In genomic region chr5:57499262-57500050, GRCh38 we compare ENCODE assay signal across 9 cellular contexts. TPM values are rescaled to one million over a fixed set of nuclear protein-coding genes. Genes with fewer than 3 reads are reported as not detected.
DNase-seq lines count a peak whose midpoint lies in the region; ATAC-seq and TF ChIP-seq lines count a peak whose summit lies in the region.
"Had no signal": no experiment of that assay in that cellular context is flagged by ENCODE, and none has a peak within 500 bp of the region (broad histone marks: within the 10 kb centered on the region; RNA-seq: fewer than 3 reads in every experiment).

No MANE protein-coding gene starts in this region.

- H3K27me3 ChIP-seq in cardiac muscle cell (no peaks in the 10 kb centered on the region), rectal smooth muscle tissue (ENCODE audit: control insufficient read depth, insufficient read depth, low read length) (no peaks in the 10 kb centered on the region)

- TF ChIP-seq POLR2A in NB4 (IDR thresholded peaks at IDR 0.05; ENCODE audit: extremely low read depth, insufficient read length): no peak

- peaks cover 6% of the 10 kb centered on the region for H3K4me1 ChIP-seq in cardiac muscle cell (ENCODE audit: low read depth)
- no peaks in the 10 kb centered on the region for H3K4me1 ChIP-seq in rectal smooth muscle tissue (ENCODE audit: control insufficient read depth, insufficient read depth, low read length)

- H3K9ac ChIP-seq in rectal smooth muscle tissue (ENCODE audit: low read length): no peak overlapping the region

- H3K27me3 Mint-ChIP-seq in activated T-helper 2 cell treated with anti-CD3 and anti-CD28 coated beads, Interferon-gamma antibody, Interleukin-2, Interleukin-4, amounts not matched to agents 10 μg/mL and 5 μg/mL and 100 μg/mL, durations not matched to agents 14 hours and 24 hours and 36 hours (ENCODE audit: low read depth): peaks cover 4% of the 10 kb centered on the region

- peak overlapping the region; percentile 37 for H3K4me3 Mint-ChIP-seq in activated T-helper 2 cell treated with anti-CD3 and anti-CD28 coated beads, Interferon-gamma antibody, Interleukin-2, Interleukin-4, amounts not matched to agents 10 μg/mL and 5 μg/mL and 100 μg/mL, durations not matched to agents 14 hours and 24 hours and 36 hours (ENCODE audit: low read depth)

- H3K9me3 Mint-ChIP-seq in activated T-helper 2 cell treated with anti-CD3 and anti-CD28 coated beads, Interferon-gamma antibody, Interleukin-2, Interleukin-4, amounts not matched to agents 10 μg/mL and 5 μg/mL and 100 μg/mL, durations not matched to agents 14 hours and 24 hours and 36 hours: no peaks in the 10 kb centered on the region

- TF ChIP-seq CTCF in GM13977 (IDR thresholded peaks at IDR 0.05; ENCODE audit: extremely low read depth, insufficient read depth, missing control alignments): peak; percentile 67
- peak; percentile 63 for TF ChIP-seq CTCF in NB4 (IDR thresholded peaks at IDR 0.05; ENCODE audit: low read depth, low read length)
- peak; percentile 77 for TF ChIP-seq CTCF in cardiac muscle cell (IDR thresholded peaks at IDR 0.05; ENCODE audit: low read depth, low read length)

- H3K4me1 Mint-ChIP-seq in activated T-helper 2 cell treated with anti-CD3 and anti-CD28 coated beads, Interferon-gamma antibody, Interleukin-2, Interleukin-4, amounts not matched to agents 10 μg/mL and 5 μg/mL and 100 μg/mL, durations not matched to agents 14 hours and 24 hours and 36 hours (ENCODE audit: low read depth): peaks cover 54% of the 10 kb centered on the region

- no peaks in the 10 kb centered on the region for H3K36me3 ChIP-seq in cardiac muscle cell
- no peaks in the 10 kb centered on the region for H3K36me3 ChIP-seq in rectal smooth muscle tissue (ENCODE audit: control insufficient read depth, insufficient read depth, low read length)

- H3K4me3 ChIP-seq in NB4 (ENCODE audit: low read depth, low read length) (no peak overlapping the region), cardiac muscle cell (no peak overlapping the region), rectal smooth muscle tissue (ENCODE audit: low read length) (peak overlapping the region; percentile 32)

- DNase-seq in CD1c-positive myeloid dendritic cell (ENCODE audit: extremely low spot score): peak; percentile 43
- DNase-seq in GM13977 (ENCODE audit: low spot score): peak; percentile 42
- peak; percentile 29 for DNase-seq in NB4 (ENCODE audit: low read depth)
- DNase-seq in activated T-helper 2 cell treated with anti-CD3 and anti-CD28 coated beads, Interferon-gamma antibody, Interleukin-2, Interleukin-4, amounts not matched to agents 10 μg/mL and 5 μg/mL and 100 μg/mL, durations not matched to agents 14 hours and 24 hours and 36 hours (ENCODE audit: low spot score): peak; percentile 20
- DNase-seq in cardiac muscle cell (ENCODE audit: low read depth in 1 of 2, low spot score in 1 of 2): peak; percentile 59 to 86
- DNase-seq in NK-92 (lab: John Stamatoyannopoulos, UW; ENCODE audit: unreplicated experiment): no peak

- H3K27ac ChIP-seq in cardiac muscle cell (no peak overlapping the region), rectal smooth muscle tissue (ENCODE audit: low read depth, low read length) (no peak overlapping the region)

- ATAC-seq in HG02623 (IDR thresholded peaks at IDR 0.05; ENCODE audit: unreplicated experiment): peak; percentile 85

- H3K27ac Mint-ChIP-seq in activated T-helper 2 cell treated with anti-CD3 and anti-CD28 coated beads, Interferon-gamma antibody, Interleukin-2, Interleukin-4, amounts not matched to agents 10 μg/mL and 5 μg/mL and 100 μg/mL, durations not matched to agents 14 hours and 24 hours and 36 hours: peak overlapping the region; percentile 60

- intact Hi-C loops in activated T-helper 2 cell treated with anti-CD3 and anti-CD28 coated beads, Interferon-gamma antibody, Interleukin-2, Interleukin-4, amounts not matched to agents 10 μg/mL and 5 μg/mL and 100 μg/mL, durations not matched to agents 14 hours and 24 hours and 36 hours (cut with micrococcal nuclease): loop anchor here (1.0 to 2.0 kb wide), 3 partner anchors 116 to 962 kb away; no protein-coding TSS in a partner anchor

- no peaks in the 10 kb centered on the region for H3K36me3 Mint-ChIP-seq in activated T-helper 2 cell treated with anti-CD3 and anti-CD28 coated beads, Interferon-gamma antibody, Interleukin-2, Interleukin-4, amounts not matched to agents 10 μg/mL and 5 μg/mL and 100 μg/mL, durations not matched to agents 14 hours and 24 hours and 36 hours (ENCODE audit: low read depth)

- no peaks in the 10 kb centered on the region for H3K9me3 ChIP-seq in cardiac muscle cell (ENCODE audit: low read depth)

- in situ Hi-C loops in GM13977 (cut with MboI; ENCODE audit: low pct_unique_long_range_greater_than_20kb, low sequenced_read_pairs, unreplicated experiment): loop anchor here (10.0 kb wide), 1 partner anchor 955 kb away; no protein-coding TSS in a partner anchor

RNA-seq across cellular contexts. Expression of gene ACTBL2, which starts 16.8 kb away (rescaled TPM):
- total RNA-seq in activated T-helper 2 cell treated with anti-CD3 and anti-CD28 coated beads, Interferon-gamma antibody, Interleukin-2, Interleukin-4, amounts not matched to agents 10 μg/mL and 5 μg/mL and 100 μg/mL, durations not matched to agents 14 hours and 24 hours and 36 hours: not detected in 2 replicates
- not detected in 2 replicates for total RNA-seq in cardiac muscle cell
- polyA plus RNA-seq in cardiac muscle cell: not detected in 2 replicates
- total RNA-seq: temporal lobe had no signal
